ENCODE assay signal across 8 cellular contexts in the genomic region with DNA sequence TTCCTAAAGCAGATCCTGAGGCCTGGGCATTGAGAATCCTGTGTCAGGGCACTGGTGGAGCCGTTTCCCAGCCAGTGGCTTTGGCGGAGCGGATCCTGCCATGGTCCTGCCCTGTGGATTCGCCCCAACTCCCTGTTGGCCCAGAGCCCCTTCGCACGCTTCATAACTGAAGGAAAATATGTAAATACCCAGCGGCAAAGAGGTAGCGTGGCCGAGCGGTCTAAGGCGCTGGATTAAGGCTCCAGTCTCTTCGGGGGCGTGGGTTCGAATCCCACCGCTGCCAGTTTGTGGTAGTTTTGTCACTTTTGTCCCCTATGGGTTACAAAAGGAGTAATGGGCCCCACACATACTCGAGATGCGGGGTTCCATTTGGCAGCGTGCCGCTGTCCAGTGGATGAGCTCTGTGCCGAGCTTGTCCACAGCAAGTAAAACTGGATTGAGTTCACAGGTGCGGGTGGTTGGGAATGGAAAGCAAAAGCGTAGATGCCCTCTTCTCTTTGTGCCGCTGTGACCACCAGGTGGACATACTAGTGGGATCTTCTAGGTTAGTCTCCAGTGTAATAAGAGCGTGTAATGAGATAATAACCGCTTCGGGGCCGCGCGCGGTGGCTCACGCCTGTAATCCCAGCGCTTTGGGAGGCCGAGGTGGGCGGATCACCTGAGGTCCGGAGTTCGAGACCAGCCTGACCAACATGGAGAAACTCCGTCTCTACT. TPM values are rescaled to one million over a fixed set of nuclear protein-coding genes. Genes with fewer than 3 reads are reported as not detected.
DNase-seq lines count a peak whose midpoint lies in the region; ATAC-seq and TF ChIP-seq lines count a peak whose summit lies in the region.

No MANE protein-coding gene starts in this region.

- H3K9me3 ChIP-seq in transverse colon = no peaks in the 10 kb centered on the region

- peaks cover 25 to 56% (median 49%) of the 10 kb centered on the region in 4 donors for H3K4me1 Mint-ChIP-seq in naive thymus-derived CD8-positive, alpha-beta T cell

- H3K4me3 Mint-ChIP-seq in naive thymus-derived CD8-positive, alpha-beta T cell = peak overlapping the region; percentile 92 to 98 (median 98)

- H3K36me3 Mint-ChIP-seq in naive thymus-derived CD8-positive, alpha-beta T cell = peaks cover 0 to 10% (median 6%) of the 10 kb centered on the region in 3 donors

- H3K4me1 ChIP-seq in transverse colon = peaks cover 4 to 37% (median 18%) of the 10 kb centered on the region in 4 donors

- H3K27me3 Mint-ChIP-seq in naive thymus-derived CD8-positive, alpha-beta T cell = peaks cover 0 to 15% (median 0%) of the 10 kb centered on the region in 5 donors

- in situ Hi-C loops in transverse colon (cut with MboI; ENCODE audit: low pct_ligation_motif_present in 1 of 4, low pct_unique_long_range_greater_than_20kb in 1 of 4, low sequenced_read_pairs in 3 of 4) = loop anchor here in 1 of 4 donors (5.0 kb wide), 1 partner anchor 75 kb away; a partner anchor contains a TSS

- POLR2A ChIA-PET in naive thymus-derived CD8-positive, alpha-beta T cell (lab: Charles Lee) = interaction anchor here (1.1 to 13.1 kb wide), 9 partner anchors 15 to 377 kb away, joined by 7 to 286 read pairs (median 35); a partner anchor contains a TSS

- peak overlapping the region; percentile 90 to 100 (median 96) for H3K27ac Mint-ChIP-seq in naive thymus-derived CD8-positive, alpha-beta T cell

- WGBS in transverse colon (ENCODE audit: low coverage in 1 of 2), 2 donors = 3% methylated on average over 37 of the region's 37 CpGs; no CpG with 5 or more reads in 1 of the 2 donors

- no peak for TF ChIP-seq EP300 in transverse colon (IDR thresholded peaks at IDR 0.05; ENCODE audit: low read depth)

- peak in 2 of 5 experiments; percentile 36 to 39 for TF ChIP-seq CTCF in transverse colon (IDR thresholded peaks at IDR 0.05)

- H3K27ac ChIP-seq in transverse colon = peak overlapping the region; percentile 90 to 97 (median 92)

- ATAC-seq in esophagus mucosa (peak; percentile 10), GM21515 (IDR thresholded peaks at IDR 0.05; ENCODE audit: unreplicated experiment) (no peak)
- no peak for ATAC-seq in naive thymus-derived CD8-positive, alpha-beta T cell

- no peaks in the 10 kb centered on the region for H3K36me3 ChIP-seq in H7 (replicated peaks; ENCODE audit: control insufficient read depth, insufficient read depth, low read length)
- no peaks in the 10 kb centered on the region for H3K36me3 ChIP-seq in transverse colon

- intact Hi-C loops in transverse colon (cut with DNase I; ENCODE audit: low total_unique reads) = loop anchor here (10.0 kb wide), 1 partner anchor 57 kb away; a partner anchor contains a TSS

- H3K4me3 ChIP-seq in H7 (ENCODE audit: insufficient read depth, low read depth, low read length) (peak overlapping the region; percentile 83), transverse colon (peak overlapping the region in 3 of 4 donors; percentile 57 to 74 (median 63))

- peaks cover 26% of the 10 kb centered on the region for H3K27me3 ChIP-seq in H7 (ENCODE audit: control insufficient read depth, insufficient read depth, low read length)
- no peaks in the 10 kb centered on the region for H3K27me3 ChIP-seq in transverse colon

- DNase-seq in H7 (peak; percentile 84), transverse colon (peak; percentile 74), epidermal melanocyte (ENCODE audit: insufficient read length, low spot score) (no peak), NCI-H1694 treated with DMSO at 0.1 percent for 48 hours (lab: John Stamatoyannopoulos, UW) (no peak)
- peak; percentile 88 for DNase-seq in activated CD4-positive, alpha-beta T cell treated with anti-CD3 and anti-CD28 coated beads for 48 hours
- peak in 8 of 10 donors; percentile 37 to 74 (median 61) for DNase-seq in naive thymus-derived CD8-positive, alpha-beta T cell

- H3K9me3 Mint-ChIP-seq in naive thymus-derived CD8-positive, alpha-beta T cell = peaks cover 0 to 16% (median 0%) of the 10 kb centered on the region in 9 donors

- no peak for TF ChIP-seq POLR2A in transverse colon (IDR thresholded peaks at IDR 0.05)

RNA-seq across cellular contexts. Expression of a gene that starts 17.3 kb away (rescaled TPM):
- 0.07 and 0.92 TPM in 2 replicates for total RNA-seq in H7 (2014; rRNA removed; shearing (Covaris generic))
- 36.9 TPM for total RNA-seq in esophagus mucosa
- 1 to 10 TPM; 3.7 to 4.2 TPM for total RNA-seq in naive thymus-derived CD8-positive, alpha-beta T cell
- under 1 TPM in 1 of 3 donors, not detected in 2; 0.40 TPM for polyA plus RNA-seq in naive thymus-derived CD8-positive, alpha-beta T cell
- total RNA-seq in transverse colon = 10 to 100 TPM in 1 of 4 donors, 1 to 10 TPM in 2, not detected in 1; 2.5 to 16.7 (median 7.5) TPM

RNA-seq across cellular contexts. Expression of a gene that starts 35.4 kb away (rescaled TPM):
- 13.6 and 19.8 TPM in 2 replicates for total RNA-seq in H7 (2014; rRNA removed; shearing (Covaris generic))
- total RNA-seq in esophagus mucosa (16.4 TPM), transverse colon (10 to 100 TPM; 17.9 to 23.9 (median 18.7) TPM)
- 10 to 100 TPM; 33.3 to 40.7 TPM for total RNA-seq in naive thymus-derived CD8-positive, alpha-beta T cell
- polyA plus RNA-seq in naive thymus-derived CD8-positive, alpha-beta T cell = 1 to 10 TPM; 1.1 to 2.6 (median 1.6) TPM

RNA-seq across cellular contexts. Expression of a gene that starts 40.3 kb away (rescaled TPM):
- not detected in 2 replicates for total RNA-seq in H7 (2014; rRNA removed; shearing (Covaris generic))
- total RNA-seq in esophagus mucosa (not detected), transverse colon (not detected)
- total RNA-seq in naive thymus-derived CD8-positive, alpha-beta T cell = not detected
- not detected for polyA plus RNA-seq in naive thymus-derived CD8-positive, alpha-beta T cell

RNA-seq across cellular contexts. Expression of a gene that starts 56.0 kb away (rescaled TPM):
- total RNA-seq in H7 (2014; rRNA removed; shearing (Covaris generic)) = 5,491 and 6,126 TPM in 2 replicates
- total RNA-seq in esophagus mucosa (1,941 TPM), transverse colon (1,000 to 10,000 TPM; 1,633 to 1,930 (median 1,753) TPM)
- 1,000 to 10,000 TPM; 2,236 to 2,371 TPM for total RNA-seq in naive thymus-derived CD8-positive, alpha-beta T cell
- polyA plus RNA-seq in naive thymus-derived CD8-positive, alpha-beta T cell = 1,000 to 10,000 TPM; 2,449 to 2,566 (median 2,565) TPM

RNA-seq across cellular contexts. Expression of a gene that starts 56.7 kb away (rescaled TPM):
- total RNA-seq in H7 (2014; rRNA removed; shearing (Covaris generic)) = not detected in 2 replicates
- not detected for total RNA-seq in esophagus mucosa
- not detected for total RNA-seq in naive thymus-derived CD8-positive, alpha-beta T cell
- polyA plus RNA-seq in naive thymus-derived CD8-positive, alpha-beta T cell = not detected
- total RNA-seq in transverse colon = not detected

Comparison
In these comparisons a context has a peak if more than half of its experiments do, and no peak if none do; other contexts are left out.
1. DNase-seq: peak in H7 (single experiment), activated CD4-positive, alpha-beta T cell treated with anti-CD3 and anti-CD28 coated beads for 48 hours (single experiment), naive thymus-derived CD8-positive, alpha-beta T cell (8 of 10) and transverse colon (single experiment); none in epidermal melanocyte (single experiment) and NCI-H1694 treated with DMSO at 0.1 percent for 48 hours (single experiment).